ENCODE assay signal across 16 cellular contexts in the genomic region with DNA sequence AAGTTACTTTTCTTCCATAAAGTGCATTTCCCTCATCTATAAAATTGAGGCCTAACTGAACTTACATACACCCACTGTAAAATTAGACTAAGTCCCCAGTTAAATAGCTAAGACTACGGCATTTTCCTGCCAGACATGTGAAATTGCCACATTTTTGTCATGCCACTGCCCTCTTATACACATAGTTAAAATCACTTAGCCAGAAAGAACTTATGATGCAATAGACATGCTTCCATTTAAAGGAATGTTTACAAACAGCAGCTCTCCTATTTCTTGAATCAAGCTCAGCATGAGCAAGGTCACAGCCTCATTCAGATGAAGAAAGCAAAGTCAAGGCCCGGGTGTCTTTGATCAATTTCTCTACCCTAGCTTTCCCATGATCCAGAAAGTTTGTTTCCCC.
DNase-seq lines count a peak whose midpoint lies in the region; FAIRE-seq and TF ChIP-seq lines count a peak whose summit lies in the region.
"Had no signal": no experiment of that assay in that cellular context is flagged by ENCODE, and none has a peak within 500 bp of the region (broad histone marks: within the 10 kb centered on the region; RNA-seq: fewer than 3 reads in every experiment).

No MANE protein-coding gene starts in this region.

- no peak overlapping the region for H4K8ac ChIP-seq in H9 (replicated peaks; ENCODE audit: insufficient read length, low read depth, low read length)

- H3K18ac ChIP-seq in H9 (ENCODE audit: insufficient read length, low read depth, low read length) = no peak overlapping the region

- no peaks in the 10 kb centered on the region for H3K36me3 Mint-ChIP-seq in H9 (ENCODE audit: insufficient read depth in 1 of 3, low read depth in 3 of 3)
- no peaks in the 10 kb centered on the region for H3K36me3 Mint-ChIP-seq in T-helper 2 cell treated with Interferon-gamma antibody and Interleukin-4, amounts not matched to agents 5 μg/mL and 100 μg/mL, for 36 hours (ENCODE audit: low read depth)

- H4K5ac ChIP-seq in H9 (ENCODE audit: insufficient read length, low read depth, low read length) = no peak overlapping the region

- no peak overlapping the region for H4K91ac ChIP-seq in H9 (ENCODE audit: insufficient read length, low read depth, low read length)

- H2BK20ac ChIP-seq in H9 (ENCODE audit: low read depth, low read length, poor library complexity, severe bottlenecking) = no peak overlapping the region

- H3K27ac ChIP-seq in H9 (ENCODE audit: insufficient read length, low read depth, low read length) = no peak overlapping the region
- peak overlapping the region; percentile 73 to 90 (median 87) for H3K27ac ChIP-seq in thyroid gland
- H3K27ac ChIP-seq: breast epithelium, epithelial cell of prostate, parathyroid adenoma had no signal

- no peak overlapping the region for H2BK120ac ChIP-seq in H9 (ENCODE audit: low read depth, low read length, poor library complexity, severe bottlenecking)

- no peaks in the 10 kb centered on the region for H3K23me2 ChIP-seq in H9 (ENCODE audit: insufficient read length, low read depth, low read length, poor library complexity, severe bottlenecking)

- intact Hi-C loops in thyroid gland (cut with DNase I) = no loop called here

- H3K9ac ChIP-seq in H9 (ENCODE audit: extremely low read depth, insufficient read length, low read length) = no peak overlapping the region
- H3K9ac ChIP-seq: parathyroid adenoma had no signal

- no peak for TF ChIP-seq CTCF in H9 (conservative IDR thresholded peaks at IDR 0.05)
- no peak for TF ChIP-seq CTCF in bronchial epithelial cell (IDR thresholded peaks at IDR 0.05; ENCODE audit: insufficient read depth, low read length, severe bottlenecking)
- TF ChIP-seq CTCF in thyroid gland (IDR thresholded peaks at IDR 0.05) = no peak

- no peaks in the 10 kb centered on the region; the same call in 1 of the 2 replicates for H3K4me1 ChIP-seq in H9 (ENCODE audit: insufficient read depth, low read length)
- H3K4me1 ChIP-seq in thyroid gland = peaks cover 0 to 26% of the 10 kb centered on the region in 2 donors
- H3K4me1 ChIP-seq: breast epithelium had no signal

- H3K4me2 ChIP-seq in H9 (ENCODE audit: insufficient read depth, insufficient read length, low read length) = no peak overlapping the region

- no peak overlapping the region for H3K14ac ChIP-seq in H9 (ENCODE audit: insufficient read depth, low read length)

- H3K9me3 ChIP-seq in H9 (ENCODE audit: control insufficient read depth, low read depth, low read length) = no peaks in the 10 kb centered on the region
- H3K9me3 ChIP-seq in thyroid gland = no peaks in the 10 kb centered on the region
- H3K9me3 ChIP-seq: breast epithelium had no signal

- H3K27ac Mint-ChIP-seq in H9 = peak overlapping the region in 2 of 3 experiments; percentile 11 to 60; a peak in 4 of 7 replicates
- no peak overlapping the region for H3K27ac Mint-ChIP-seq in T-helper 2 cell treated with Interferon-gamma antibody and Interleukin-4, amounts not matched to agents 5 μg/mL and 100 μg/mL, for 36 hours
- H3K27ac Mint-ChIP-seq: stimulated activated naive CD8-positive, alpha-beta T cell treated with anti-CD3 and anti-CD28 coated beads, Interleukin-15, Interleukin-2, amounts not matched to agents 100 ng/mL and 50 ng/mL, for 24 hours had no signal

- DNase-seq in H9 (no peak), bronchial epithelial cell (ENCODE audit: low read depth) (peak; percentile 10), kidney glomerular epithelial cell (lab: John Stamatoyannopoulos, UW) (peak; percentile 49), thyroid gland (peak; percentile 40 to 47), superior temporal gyrus (ENCODE audit: extremely low spot score) (no peak)
- DNase-seq in activated effector memory CD4-positive, alpha-beta T cell treated with Interleukin-2 at 50 U/mL for 16 hours = no peak
- DNase-seq in T-helper 2 cell treated with Interferon-gamma antibody and Interleukin-4, amounts not matched to agents 5 μg/mL and 100 μg/mL, for 36 hours (ENCODE audit: low spot score) = no peak
- DNase-seq: activated CD4-positive, CD25-positive, alpha-beta regulatory T cell treated with anti-CD3 and anti-CD28 coated beads, Interleukin-2, amount 50 U/mL, for 72 hours; activated T-cell treated with anti-CD3 and anti-CD28 coated beads, Interleukin-2, amount 50 U/mL, for 48 hours; left colon; stimulated activated CD4-positive, alpha-beta T cell treated with anti-CD3 and anti-CD28 coated beads, Interleukin-2, amount 100 ng/mL, for 24 hours had no signal

- no peak overlapping the region for H3K23ac ChIP-seq in H9 (ENCODE audit: insufficient read length, low read depth, low read length)

- no peak for FAIRE-seq in bronchial epithelial cell (lab: Jason Lieb, UNC)
- FAIRE-seq: GM12878 had no signal

- H3T11ph ChIP-seq in H9 (ENCODE audit: low read length) = no peak overlapping the region

- no peak overlapping the region for H3K56ac ChIP-seq in H9 (ENCODE audit: insufficient read length, low read depth, low read length)

- TF ChIP-seq POLR2A in thyroid gland (IDR thresholded peaks at IDR 0.05) = peak in 1 of 2 donors; percentile 14

- H3K4me1 Mint-ChIP-seq in H9 = peaks cover 15 to 21% of the 10 kb centered on the region in 2 experiments
- H3K4me1 Mint-ChIP-seq in T-helper 2 cell treated with Interferon-gamma antibody and Interleukin-4, amounts not matched to agents 5 μg/mL and 100 μg/mL, for 36 hours (ENCODE audit: low read depth) = no peaks in the 10 kb centered on the region

- no peaks in the 10 kb centered on the region for H4K20me1 ChIP-seq in H9 (ENCODE audit: control insufficient read depth, insufficient read depth, insufficient read length)

- H3K4ac ChIP-seq in H9 (ENCODE audit: low read depth, low read length) = no peak overlapping the region

- no peaks in the 10 kb centered on the region for H3K27me3 Mint-ChIP-seq in H9 (ENCODE audit: low read depth)
- H3K27me3 Mint-ChIP-seq in T-helper 2 cell treated with Interferon-gamma antibody and Interleukin-4, amounts not matched to agents 5 μg/mL and 100 μg/mL, for 36 hours (ENCODE audit: low read depth) = no peaks in the 10 kb centered on the region
- H3K27me3 Mint-ChIP-seq: stimulated activated naive CD8-positive, alpha-beta T cell treated with anti-CD3 and anti-CD28 coated beads, Interleukin-15, Interleukin-2, amounts not matched to agents 100 ng/mL and 50 ng/mL, for 24 hours had no signal

- H2AK5ac ChIP-seq in H9 (ENCODE audit: insufficient read length, low read length) = no peak overlapping the region

- no peak overlapping the region for H2BK15ac ChIP-seq in H9 (ENCODE audit: low read depth, low read length)

- no CpG with 5 or more reads among the region's 2 CpGs for WGBS in H9 (ENCODE audit: extremely low coverage, insufficient read length, low lambda C conversion rate)
- 47 to 55% methylated on average over 2 of the region's 2 CpGs for WGBS in thyroid gland, 2 donors

- no peaks in the 10 kb centered on the region for H3K79me1 ChIP-seq in H9 (ENCODE audit: insufficient read depth, low read depth, low read length, poor library complexity, severe bottlenecking)

- no peak overlapping the region for H2BK5ac ChIP-seq in H9 (ENCODE audit: insufficient read length, low read length)

- no peaks in the 10 kb centered on the region for H3K79me2 ChIP-seq in H9 (ENCODE audit: insufficient read depth, low read length)
- H3K79me2 ChIP-seq: parathyroid adenoma had no signal

- H2AFZ ChIP-seq in H9 (ENCODE audit: low read length) = no peak overlapping the region
- H2AFZ ChIP-seq: parathyroid adenoma had no signal

- H3K4me3 ChIP-seq in bronchial epithelial cell (ENCODE audit: low read depth, low read length) = no peak overlapping the region
- H3K4me3 ChIP-seq in thyroid gland (replicated peaks in 1 of 3) = no peak overlapping the region
- H3K4me3 ChIP-seq: breast epithelium, GM12878 had no signal

- H3K9me3 Mint-ChIP-seq in H9 = no peaks in the 10 kb centered on the region
- H3K9me3 Mint-ChIP-seq in T-helper 2 cell treated with Interferon-gamma antibody and Interleukin-4, amounts not matched to agents 5 μg/mL and 100 μg/mL, for 36 hours = no peaks in the 10 kb centered on the region

- H2BK12ac ChIP-seq in H9 (ENCODE audit: insufficient read length, low read depth, low read length) = no peak overlapping the region

- H3K36me3 ChIP-seq in bronchial epithelial cell (ENCODE audit: control insufficient read depth, insufficient read depth, low read length) = no peaks in the 10 kb centered on the region
- no peaks in the 10 kb centered on the region for H3K36me3 ChIP-seq in thyroid gland
- H3K36me3 ChIP-seq: breast epithelium had no signal

- H3K27me3 ChIP-seq in H9 (ENCODE audit: insufficient read depth, low read length) (no peaks in the 10 kb centered on the region), bronchial epithelial cell (ENCODE audit: control insufficient read depth, insufficient read depth, low read length) (no peaks in the 10 kb centered on the region), thyroid gland (no peaks in the 10 kb centered on the region)
- H3K27me3 ChIP-seq: breast epithelium had no signal

- no peak overlapping the region for H3K4me3 Mint-ChIP-seq in H9
- no peak overlapping the region for H3K4me3 Mint-ChIP-seq in T-helper 2 cell treated with Interferon-gamma antibody and Interleukin-4, amounts not matched to agents 5 μg/mL and 100 μg/mL, for 36 hours
- H3K4me3 Mint-ChIP-seq: stimulated activated naive CD8-positive, alpha-beta T cell treated with anti-CD3 and anti-CD28 coated beads, Interleukin-15, Interleukin-2, amounts not matched to agents 100 ng/mL and 50 ng/mL, for 24 hours had no signal

Comparison
In these comparisons a context has a peak if more than half of its experiments do, and no peak if none do; other contexts are left out.
1. DNase-seq: peak in bronchial epithelial cell (single experiment), kidney glomerular epithelial cell (single experiment) and thyroid gland (2 of 2); none in H9 (single experiment), activated effector memory CD4-positive, alpha-beta T cell treated with Interleukin-2 at 50 U/mL for 16 hours (single experiment), T-helper 2 cell treated with Interferon-gamma antibody and Interleukin-4, amounts not matched to agents 5 μg/mL and 100 μg/mL, for 36 hours (single experiment) and superior temporal gyrus (single experiment).